In genomic region chr10:72340510-72340895, GRCh38 we compare ENCODE assay signal across 8 cellular contexts. TPM values are rescaled to one million over a fixed set of nuclear protein-coding genes. Genes with fewer than 3 reads are reported as not detected.
A peak's percentile ranks its signal among the peaks of the same experiment; 100 is the strongest.
DNase-seq lines count a peak whose midpoint lies in the region; ATAC-seq and TF ChIP-seq lines count a peak whose summit lies in the region.

No MANE protein-coding gene starts in this region.

- no peaks in the 10 kb centered on the region for H3K79me1 ChIP-seq in trophoblast cell (ENCODE audit: low read length)

- peaks cover 29% of the 10 kb centered on the region for H3F3A ChIP-seq in PC-9 (ENCODE audit: insufficient read depth, low read depth)

- no TSS peak for BruUV-seq in PC-9 (replicated peaks; lab: Mats Ljungman, UMichigan)

- intact Hi-C loops in PC-9 (cut with micrococcal nuclease; ENCODE audit: unreplicated experiment) = no loop called here

- ATAC-seq in activated T-helper 17 cell treated with anti-CD3 and anti-CD28 coated beads, Interleukin-2, amount 50 U/mL, for 72 hours (replicated peaks) = peak; percentile 37
- ATAC-seq in GM19351 (IDR thresholded peaks at IDR 0.05; ENCODE audit: unreplicated experiment) (no peak), GM21367 (IDR thresholded peaks at IDR 0.05; ENCODE audit: unreplicated experiment) (no peak)

- H4K20me1 ChIP-seq in PC-9 (ENCODE audit: insufficient read depth) = no peaks in the 10 kb centered on the region

- POLR2A ChIA-PET in PC-9 (lab: Charles Lee; ENCODE audit: unreplicated experiment) = no interaction called here

- H3K9me3 ChIP-seq in PC-9 (ENCODE audit: insufficient read depth, low read depth) (no peaks in the 10 kb centered on the region; the same call in 1 of the 2 replicates), trophoblast cell (ENCODE audit: insufficient read depth, low read depth, low read length) (no peaks in the 10 kb centered on the region)

- WGBS in trophoblast cell (ENCODE audit: extremely low coverage, insufficient coverage, insufficient read length) = no CpG with 5 or more reads among the region's 15 CpGs

- H3K27ac Mint-ChIP-seq in activated T-helper 17 cell treated with anti-CD3 and anti-CD28 coated beads, Interleukin-2, amount 50 U/mL, for 72 hours = peak overlapping the region; percentile 72

- H3K27ac ChIP-seq in 22Rv1 = no peak overlapping the region
- no peak overlapping the region for H3K27ac ChIP-seq in PC-9
- H3K27ac ChIP-seq in trophoblast cell (ENCODE audit: low read depth, low read length) = no peak overlapping the region

- H2BK5ac ChIP-seq in trophoblast cell (ENCODE audit: low read depth, low read length, poor library complexity) = no peak overlapping the region

- H3K36me3 ChIP-seq in PC-9 (ENCODE audit: low read depth) (peaks cover 23% of the 10 kb centered on the region), trophoblast cell (ENCODE audit: control insufficient read depth in 1 of 2, insufficient read depth in 2 of 2, low read length in 2 of 2) (peaks cover 51 to 64% of the 10 kb centered on the region in 2 experiments)

- peaks cover 76% of the 10 kb centered on the region for H3K36me3 Mint-ChIP-seq in activated T-helper 17 cell treated with anti-CD3 and anti-CD28 coated beads, Interleukin-2, amount 50 U/mL, for 72 hours (ENCODE audit: low read depth)

- H4K91ac ChIP-seq in trophoblast cell (ENCODE audit: low read depth, low read length) = no peak overlapping the region

- H2BK12ac ChIP-seq in trophoblast cell (ENCODE audit: low read length) = no peak overlapping the region

- no peak overlapping the region for H2AK5ac ChIP-seq in trophoblast cell (ENCODE audit: low read length)

- H3K27me3 ChIP-seq in PC-9 (ENCODE audit: insufficient read depth, low read depth) (no peaks in the 10 kb centered on the region), trophoblast cell (ENCODE audit: insufficient read depth, low read length) (no peaks in the 10 kb centered on the region)

- no peak overlapping the region for H3K4me3 ChIP-seq in PC-9
- no peak overlapping the region for H3K4me3 ChIP-seq in fibroblast of villous mesenchyme (ENCODE audit: low read depth, low read length)
- H3K4me3 ChIP-seq in trophoblast cell (ENCODE audit: low read depth, low read length) = no peak overlapping the region

- H3K4me1 Mint-ChIP-seq in activated T-helper 17 cell treated with anti-CD3 and anti-CD28 coated beads, Interleukin-2, amount 50 U/mL, for 72 hours = peaks cover 9% of the 10 kb centered on the region

- DNase-seq in GM13976 (ENCODE audit: low spot score) (peak; percentile 84), PC-9 (peak in 1 of 2 experiments; percentile 62), fibroblast of villous mesenchyme (ENCODE audit: low read depth) (peak; percentile 47), trophoblast cell (peak; percentile 62 to 83)

- CTCF ChIA-PET in PC-9 (lab: Charles Lee) = interaction anchor here (0.5 kb wide), 1 partner anchor 295 kb away, joined by 4 read pairs; no protein-coding TSS in a partner anchor

- no peak overlapping the region for H3K4ac ChIP-seq in trophoblast cell (ENCODE audit: low read depth, low read length)

- TF ChIP-seq CTCF in 22Rv1 (IDR thresholded peaks at IDR 0.05) (peak; percentile 97), GM13976 (IDR thresholded peaks at IDR 0.05; ENCODE audit: borderline replicate concordance, control extremely low read depth, extremely low read depth, insufficient read depth, missing control alignments) (peak; percentile 92), PC-9 (conservative IDR thresholded peaks at IDR 0.05) (peak; percentile 95), fibroblast of villous mesenchyme (IDR thresholded peaks at IDR 0.05; ENCODE audit: insufficient read depth, low read depth, low read length) (peak; percentile 98)

- H3K9me3 Mint-ChIP-seq in activated T-helper 17 cell treated with anti-CD3 and anti-CD28 coated beads, Interleukin-2, amount 50 U/mL, for 72 hours = no peaks in the 10 kb centered on the region

- H3K23ac ChIP-seq in trophoblast cell (ENCODE audit: low read length) = no peak overlapping the region

- no peaks in the 10 kb centered on the region for H3K79me2 ChIP-seq in PC-9 (ENCODE audit: low read depth)
- H3K79me2 ChIP-seq in trophoblast cell (ENCODE audit: control insufficient read depth, insufficient read depth, low read length, poor library complexity) = no peaks in the 10 kb centered on the region

- H3K18ac ChIP-seq in trophoblast cell (ENCODE audit: low read length) = no peak overlapping the region

- H2BK120ac ChIP-seq in trophoblast cell (ENCODE audit: insufficient read depth, low read length, poor library complexity) = no peak overlapping the region

- H3K4me3 Mint-ChIP-seq in activated T-helper 17 cell treated with anti-CD3 and anti-CD28 coated beads, Interleukin-2, amount 50 U/mL, for 72 hours = peak overlapping the region; percentile 10

- no peak overlapping the region for H4K12ac ChIP-seq in trophoblast cell (ENCODE audit: low read depth, low read length)

- no peak overlapping the region for H4K8ac ChIP-seq in trophoblast cell (ENCODE audit: low read depth, low read length)

- in situ Hi-C loops in GM13976 (cut with MboI; ENCODE audit: low sequenced_read_pairs, unreplicated experiment) = no loop called here

- peaks cover 11% of the 10 kb centered on the region for H3K4me1 ChIP-seq in PC-9 (replicated peaks; ENCODE audit: insufficient read depth)
- H3K4me1 ChIP-seq in trophoblast cell (ENCODE audit: control insufficient read depth in 1 of 2, insufficient read depth in 2 of 2, low read length in 2 of 2) = no peaks in the 10 kb centered on the region

- H3K9ac ChIP-seq in trophoblast cell (ENCODE audit: low read length) = no peak overlapping the region

- no peaks in the 10 kb centered on the region for H3K9me2 ChIP-seq in PC-9 (ENCODE audit: insufficient read depth)

- H2AFZ ChIP-seq in PC-9 (no peak overlapping the region), trophoblast cell (ENCODE audit: insufficient read depth, low read length, poor library complexity) (no peak overlapping the region)

- no peak overlapping the region for H3K14ac ChIP-seq in trophoblast cell (ENCODE audit: low read length)

- no peaks in the 10 kb centered on the region for H3K27me3 Mint-ChIP-seq in activated T-helper 17 cell treated with anti-CD3 and anti-CD28 coated beads, Interleukin-2, amount 50 U/mL, for 72 hours

- no peak overlapping the region for H3K4me2 ChIP-seq in PC-9
- H3K4me2 ChIP-seq in trophoblast cell (ENCODE audit: low read length) = no peak overlapping the region

RNA-seq across cellular contexts. Expression of gene DNAJB12, which starts 14.2 kb away (rescaled TPM):
- total RNA-seq in PC-9 (2021) (37.0 and 46.9 TPM in 2 replicates), fibroblast of villous mesenchyme (32.5 and 32.8 TPM in 2 replicates)
- total RNA-seq in activated T-helper 17 cell treated with anti-CD3 and anti-CD28 coated beads, Interleukin-2, amount 50 U/mL, for 72 hours = 10 to 100 TPM; 32.0 to 35.9 TPM
- 17.3 and 17.4 TPM in 2 replicates for polyA plus RNA-seq in trophoblast cell (2013)
